In the genomic region with DNA sequence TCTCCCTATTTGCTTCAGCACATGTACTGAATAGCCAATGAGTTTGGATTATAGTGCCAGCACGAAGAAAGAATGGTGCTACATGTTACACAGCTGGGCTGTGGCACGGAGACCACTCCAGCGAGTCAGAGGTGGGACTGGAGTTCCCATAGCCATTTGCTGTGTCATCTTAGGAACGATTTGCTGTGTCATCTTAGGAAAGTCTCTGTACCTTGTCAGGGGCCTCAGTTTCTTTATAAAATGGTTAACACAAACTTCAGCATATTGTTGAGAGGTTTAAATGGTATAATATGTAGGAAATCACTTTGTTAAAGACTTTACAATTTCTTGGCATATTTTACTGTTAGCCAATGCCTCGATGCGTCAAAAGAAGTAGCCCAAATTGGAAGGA, we compare ENCODE assay signal across 24 cellular contexts.
"Had no signal": no experiment of that assay in that cellular context is flagged by ENCODE, and none has a peak within 500 bp of the region (broad histone marks: within the 10 kb centered on the region; RNA-seq: fewer than 3 reads in every experiment).

No MANE protein-coding gene starts in this region.

- H3K9me3 Mint-ChIP-seq: effector memory CD8-positive, alpha-beta T cell had no signal

- H3K4me1 ChIP-seq: colonic mucosa, foreskin keratinocyte had no signal

- H3K79me2 ChIP-seq: hepatocyte had no signal

- H3K9me3 ChIP-seq: colonic mucosa had no signal

- H3K27ac ChIP-seq: colonic mucosa, epithelial cell of prostate, foreskin keratinocyte, gastroesophageal sphincter, heart left ventricle, hepatocyte, left lung, lower lobe of right lung had no signal

- H3K36me3 Mint-ChIP-seq: immature natural killer cell, naive B cell had no signal

- H3K27ac Mint-ChIP-seq: dendritic cell treated with granulocyte-macrophage colony-stimulating factor and Interleukin-4, amounts not matched to agents 40 ng/mL and 50 ng/mL, for 4 days; effector memory CD8-positive, alpha-beta T cell; endodermal cell; immature natural killer cell; mesothelial cell of epicardium; naive B cell had no signal

- H2AFZ ChIP-seq: hepatocyte had no signal

- H3K4me3 ChIP-seq: colonic mucosa, gastroesophageal sphincter, heart left ventricle, hepatocyte, left lung, lower lobe of right lung, mucosa of descending colon had no signal

- H3K36me3 ChIP-seq: colonic mucosa, gastroesophageal sphincter, lower lobe of right lung had no signal

- H3K27me3 Mint-ChIP-seq: dendritic cell treated with granulocyte-macrophage colony-stimulating factor and Interleukin-4, amounts not matched to agents 40 ng/mL and 50 ng/mL, for 4 days; effector memory CD8-positive, alpha-beta T cell; naive B cell had no signal

- ATAC-seq: effector memory CD8-positive, alpha-beta T cell; esophagus mucosa; foreskin keratinocyte; gastroesophageal sphincter; heart left ventricle; left lung; left ventricle myocardium superior; lower lobe of right lung; mucosa of descending colon had no signal

- H3K4me3 Mint-ChIP-seq: dendritic cell treated with granulocyte-macrophage colony-stimulating factor and Interleukin-4, amounts not matched to agents 40 ng/mL and 50 ng/mL, for 4 days; effector memory CD8-positive, alpha-beta T cell; endodermal cell; immature natural killer cell; mesothelial cell of epicardium; naive B cell had no signal

- H3K4me1 Mint-ChIP-seq: endodermal cell, immature natural killer cell, naive B cell had no signal

- DNase-seq: colonic mucosa; cortex of kidney; effector CD8-positive, alpha-beta T cell; effector memory CD8-positive, alpha-beta T cell; erythroblast; foreskin keratinocyte; heart left ventricle; hypothalamus; immature natural killer cell; kidney; kidney glomerular epithelial cell; left lung; left ventricle myocardium superior; lower lobe of right lung; mesenchymal stem cell; mucosa of descending colon; naive B cell had no signal

- H3K4me2 ChIP-seq: hepatocyte had no signal

- H3K27me3 ChIP-seq: colonic mucosa, gastroesophageal sphincter, heart left ventricle, hepatocyte, left lung had no signal
